In genomic region chr11:45817191-45817590, GRCh38 we compare ENCODE assay signal across 9 cellular contexts. TPM values are rescaled to one million over a fixed set of nuclear protein-coding genes. Genes with fewer than 3 reads are reported as not detected.
DNase-seq lines count a peak whose midpoint lies in the region; ATAC-seq and TF ChIP-seq lines count a peak whose summit lies in the region.
"Had no signal": no experiment of that assay in that cellular context is flagged by ENCODE, and none has a peak within 500 bp of the region (broad histone marks: within the 10 kb centered on the region; RNA-seq: fewer than 3 reads in every experiment).

No MANE protein-coding gene starts in this region.

- POLR2A ChIA-PET in WTC11 (lab: Charles Lee) = no interaction called here

- ATAC-seq in GM18498 (IDR thresholded peaks at IDR 0.05; ENCODE audit: unreplicated experiment) (peak; percentile 76), GM21423 (IDR thresholded peaks at IDR 0.05; ENCODE audit: unreplicated experiment) (peak; percentile 87), HG03135 (IDR thresholded peaks at IDR 0.05; ENCODE audit: unreplicated experiment) (peak; percentile 89), WTC11 (no peak), omental fat pad (ENCODE audit: low FRiP score) (no peak)
- ATAC-seq: activated CD8-positive, alpha-beta memory T cell treated with anti-CD3 and anti-CD28 coated beads, Interleukin-2, amount 10 ng/mL, durations not matched to agents 7 days and 5 days had no signal

- H3K4me3 Mint-ChIP-seq in WTC11 (no peak overlapping the region), immature natural killer cell (no peak overlapping the region), HFFc6 (no peak overlapping the region)
- H3K4me3 Mint-ChIP-seq: activated CD8-positive, alpha-beta memory T cell treated with anti-CD3 and anti-CD28 coated beads, Interleukin-2, amount 10 ng/mL, durations not matched to agents 7 days and 5 days had no signal

- H3K27ac Mint-ChIP-seq in WTC11 = no peak overlapping the region
- no peak overlapping the region for H3K27ac Mint-ChIP-seq in immature natural killer cell
- H3K27ac Mint-ChIP-seq in HFFc6 = no peak overlapping the region
- H3K27ac Mint-ChIP-seq: activated CD8-positive, alpha-beta memory T cell treated with anti-CD3 and anti-CD28 coated beads, Interleukin-2, amount 10 ng/mL, durations not matched to agents 7 days and 5 days had no signal

- DNase-seq in WTC11 (ENCODE audit: low spot score) = no peak
- no peak for DNase-seq in AML-193 (lab: John Stamatoyannopoulos, UW)
- DNase-seq in omental fat pad (ENCODE audit: low spot score) = no peak
- DNase-seq in immature natural killer cell = no peak
- no peak for DNase-seq in HFFc6
- DNase-seq: activated CD8-positive, alpha-beta memory T cell treated with anti-CD3 and anti-CD28 coated beads, Interleukin-2, amount 10 ng/mL, durations not matched to agents 7 days and 5 days had no signal

- H3K36me3 Mint-ChIP-seq in WTC11 (no peaks in the 10 kb centered on the region), immature natural killer cell (no peaks in the 10 kb centered on the region), HFFc6 (ENCODE audit: low read depth) (no peaks in the 10 kb centered on the region)
- H3K36me3 Mint-ChIP-seq: activated CD8-positive, alpha-beta memory T cell treated with anti-CD3 and anti-CD28 coated beads, Interleukin-2, amount 10 ng/mL, durations not matched to agents 7 days and 5 days had no signal

- H3K27me3 Mint-ChIP-seq in WTC11 (ENCODE audit: low read depth) = peaks cover 22% of the 10 kb centered on the region
- peaks cover 0 to 3% (median 0%) of the 10 kb centered on the region in 3 donors for H3K27me3 Mint-ChIP-seq in immature natural killer cell (ENCODE audit: low read depth in 3 of 3)
- peaks cover 9% of the 10 kb centered on the region for H3K27me3 Mint-ChIP-seq in HFFc6 (ENCODE audit: insufficient read depth)
- H3K27me3 Mint-ChIP-seq: activated CD8-positive, alpha-beta memory T cell treated with anti-CD3 and anti-CD28 coated beads, Interleukin-2, amount 10 ng/mL, durations not matched to agents 7 days and 5 days had no signal

- H3K9me3 Mint-ChIP-seq in WTC11 = no peaks in the 10 kb centered on the region
- H3K9me3 Mint-ChIP-seq in immature natural killer cell = no peaks in the 10 kb centered on the region
- H3K9me3 Mint-ChIP-seq in HFFc6 = no peaks in the 10 kb centered on the region

- CTCF ChIA-PET in WTC11 (lab: Charles Lee) = interaction anchor here (1.0 to 2.6 kb wide), 9 partner anchors 13 to 513 kb away, joined by 3 to 32 read pairs (median 4); partner anchors contain the start of gene SLC35C1

- TF ChIP-seq CTCF in WTC11 (IDR thresholded peaks at IDR 0.05) (no peak), omental fat pad (IDR thresholded peaks at IDR 0.05) (no peak), HFFc6 (IDR thresholded peaks at IDR 0.05) (no peak)

- H3K4me1 Mint-ChIP-seq in WTC11 (peaks cover 26% of the 10 kb centered on the region), immature natural killer cell (no peaks in the 10 kb centered on the region), HFFc6 (ENCODE audit: low read depth) (peaks cover 8% of the 10 kb centered on the region)
- H3K4me1 Mint-ChIP-seq: activated CD8-positive, alpha-beta memory T cell treated with anti-CD3 and anti-CD28 coated beads, Interleukin-2, amount 10 ng/mL, durations not matched to agents 7 days and 5 days had no signal

TF ChIP-seq in WTC11, 78 proteins besides CTCF, POLR2A, EP300 and RAD21:
- TF ChIP-seq GTF2I (CRISPR knock-in tag; conservative IDR thresholded peaks at IDR 0.05) (0 out of 2 replicates have a peak, but pooled peaks have one; percentile 28), FOXJ3 (CRISPR knock-in tag; IDR thresholded peaks at IDR 0.05; ENCODE audit: borderline replicate concordance) (no peak)

RNA-seq across cellular contexts. Expression of gene SLC35C1, which starts 12.2 kb away (rescaled TPM):
- total RNA-seq in WTC11 (2021) (10.4 to 14.3 TPM (median 12.1 TPM) in 3 replicates), omental fat pad (100 to 1,000 TPM in 1 of 4 donors, 10 to 100 TPM in 3; 18.6 to 103 (median 73.0) TPM)
- 10 to 100 TPM in 1 of 3 donors, 1 to 10 TPM in 2; 6.4 to 11.9 (median 7.6) TPM for polyA plus RNA-seq in immature natural killer cell
- 10 to 100 TPM; 24.2 to 29.6 (median 27.4) TPM for total RNA-seq in HFFc6 (2021; fragmentation: NEBNext Ultra II Directional; extraction: Animal tissue kit (Norgen Biotek cat#: 25700))

RNA-seq across cellular contexts. Expression of gene CRY2, which starts 30.1 kb away (rescaled TPM):
- total RNA-seq in WTC11 (2021) (14.4 to 18.3 TPM (median 16.8 TPM) in 3 replicates), omental fat pad (10 to 100 TPM; 53.1 to 63.4 (median 60.2) TPM)
- polyA plus RNA-seq in immature natural killer cell = 10 to 100 TPM; 16.5 to 32.7 (median 20.8) TPM
- 10 to 100 TPM; 12.5 to 16.4 (median 14.1) TPM for total RNA-seq in HFFc6 (2021; fragmentation: NEBNext Ultra II Directional; extraction: Animal tissue kit (Norgen Biotek cat#: 25700))

Comparison
In these comparisons a context has a peak if more than half of its experiments do, and no peak if none do; other contexts are left out.
1. ATAC-seq: peak in GM18498 (single experiment), GM21423 (single experiment) and HG03135 (single experiment); none in WTC11 (single experiment) and omental fat pad (single experiment).